Comparison of ENCODE assay signal across 8 cellular contexts in the genomic region with DNA sequence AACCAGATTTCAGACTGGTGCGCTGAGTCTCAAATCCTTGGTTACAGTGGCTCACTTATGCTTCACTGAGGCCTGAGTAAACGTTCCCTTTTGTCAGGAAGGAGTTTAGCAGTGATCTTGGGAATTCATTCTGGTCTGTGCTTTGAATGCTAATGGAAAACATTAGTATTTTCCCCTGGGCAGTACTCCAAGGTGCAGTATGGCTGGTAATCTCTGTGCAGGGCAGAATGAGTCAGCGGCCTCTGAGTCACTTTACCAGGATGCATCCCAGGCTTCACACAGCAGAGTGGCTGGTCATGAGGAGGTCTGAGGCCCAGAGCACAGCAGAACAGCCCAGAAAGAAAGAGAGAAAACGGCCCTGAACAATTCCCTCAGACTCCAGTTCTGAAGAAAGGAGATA. TPM values are rescaled to one million over a fixed set of nuclear protein-coding genes. Genes with fewer than 3 reads are reported as not detected.
DNase-seq lines count a peak whose midpoint lies in the region; ATAC-seq and TF ChIP-seq lines count a peak whose summit lies in the region.

No MANE protein-coding gene starts in this region.

- no peaks in the 10 kb centered on the region for H3K9me3 Mint-ChIP-seq in stimulated activated effector memory CD8-positive, alpha-beta T cell treated with anti-CD3 and anti-CD28 coated beads, Interleukin-12 subunit alpha, Interleukin-12 subunit beta, amount 100 ng/mL, for 72 hours
- no peaks in the 10 kb centered on the region for H3K9me3 Mint-ChIP-seq in stimulated activated naive CD8-positive, alpha-beta T cell treated with anti-CD3 and anti-CD28 coated beads, Interleukin-15, amount 100 ng/mL, for 72 hours

- H3K4me3 ChIP-seq in ascending aorta: no peak overlapping the region

- no peaks in the 10 kb centered on the region for H3K4me1 Mint-ChIP-seq in stimulated activated effector memory CD8-positive, alpha-beta T cell treated with anti-CD3 and anti-CD28 coated beads, Interleukin-12 subunit alpha, Interleukin-12 subunit beta, amount 100 ng/mL, for 72 hours
- H3K4me1 Mint-ChIP-seq in stimulated activated naive CD8-positive, alpha-beta T cell treated with anti-CD3 and anti-CD28 coated beads, Interleukin-15, amount 100 ng/mL, for 72 hours: no peaks in the 10 kb centered on the region

- peaks cover 10 to 18% of the 10 kb centered on the region in 2 donors for H3K36me3 ChIP-seq in ascending aorta

- POLR2A ChIA-PET in GM10248 (lab: Yijun Ruan, JAX): no interaction called here

- peak; percentile 31 for ATAC-seq in stimulated activated effector memory CD8-positive, alpha-beta T cell treated with anti-CD3 and anti-CD28 coated beads, Interleukin-12 subunit alpha, Interleukin-12 subunit beta, amount 100 ng/mL, for 72 hours
- ATAC-seq in stimulated activated naive CD8-positive, alpha-beta T cell treated with anti-CD3 and anti-CD28 coated beads, Interleukin-15, amount 100 ng/mL, for 72 hours: no peak

- H3K9me3 ChIP-seq in ascending aorta: no peaks in the 10 kb centered on the region

- peak; percentile 51 for DNase-seq in HK-2 (ENCODE audit: unreplicated experiment)
- DNase-seq in ascending aorta (ENCODE audit: low spot score in 2 of 2): peak; percentile 82 to 96
- DNase-seq in iPS-NIHi7 (ENCODE audit: extremely low spot score): peak; percentile 64
- no peak for DNase-seq in stimulated activated effector memory CD8-positive, alpha-beta T cell treated with anti-CD3 and anti-CD28 coated beads, Interleukin-12 subunit alpha, Interleukin-12 subunit beta, amount 100 ng/mL, for 72 hours (ENCODE audit: low spot score in 2 of 2)
- no peak for DNase-seq in GM10248 (ENCODE audit: extremely low spot score)
- no peak for DNase-seq in stimulated activated naive CD8-positive, alpha-beta T cell treated with anti-CD3 and anti-CD28 coated beads, Interleukin-15, amount 100 ng/mL, for 72 hours
- DNase-seq in NCI-H1092 (lab: John Stamatoyannopoulos, UW): no peak
- no peak for DNase-seq in stimulated activated naive CD4-positive, alpha-beta T cell (lab: John Stamatoyannopoulos, UW)

- H3K27ac Mint-ChIP-seq in stimulated activated effector memory CD8-positive, alpha-beta T cell treated with anti-CD3 and anti-CD28 coated beads, Interleukin-12 subunit alpha, Interleukin-12 subunit beta, amount 100 ng/mL, for 72 hours: no peak overlapping the region
- no peak overlapping the region for H3K27ac Mint-ChIP-seq in stimulated activated naive CD8-positive, alpha-beta T cell treated with anti-CD3 and anti-CD28 coated beads, Interleukin-15, amount 100 ng/mL, for 72 hours

- peak overlapping the region; percentile 84 to 90 for H3K27ac ChIP-seq in ascending aorta

- CTCF ChIA-PET in GM10248 (lab: Yijun Ruan, JAX): interaction anchor here (1.2 kb wide), 1 partner anchor 8 kb away, joined by 4 read pairs; no protein-coding TSS in a partner anchor

- H3K27me3 ChIP-seq in ascending aorta: no peaks in the 10 kb centered on the region

- intact Hi-C loops in ascending aorta (cut with DNase I): loop anchor here (1.0 to 10.0 kb wide), 5 partner anchors 17 to 163 kb away; a partner anchor contains a TSS

- TF ChIP-seq CTCF in ascending aorta (IDR thresholded peaks at IDR 0.05): no peak
- no peak for TF ChIP-seq CTCF in GM10248 (IDR thresholded peaks at IDR 0.05; ENCODE audit: control extremely low read depth, extremely low read depth, low read depth, missing control alignments)

- no peak overlapping the region for H3K4me3 Mint-ChIP-seq in stimulated activated effector memory CD8-positive, alpha-beta T cell treated with anti-CD3 and anti-CD28 coated beads, Interleukin-12 subunit alpha, Interleukin-12 subunit beta, amount 100 ng/mL, for 72 hours
- H3K4me3 Mint-ChIP-seq in stimulated activated naive CD8-positive, alpha-beta T cell treated with anti-CD3 and anti-CD28 coated beads, Interleukin-15, amount 100 ng/mL, for 72 hours: no peak overlapping the region

- H3K4me1 ChIP-seq in ascending aorta: peaks cover 3 to 24% of the 10 kb centered on the region in 2 donors

- H3K36me3 Mint-ChIP-seq in stimulated activated effector memory CD8-positive, alpha-beta T cell treated with anti-CD3 and anti-CD28 coated beads, Interleukin-12 subunit alpha, Interleukin-12 subunit beta, amount 100 ng/mL, for 72 hours: no peaks in the 10 kb centered on the region

- peaks cover 35% of the 10 kb centered on the region for H3K27me3 Mint-ChIP-seq in stimulated activated naive CD8-positive, alpha-beta T cell treated with anti-CD3 and anti-CD28 coated beads, Interleukin-15, amount 100 ng/mL, for 72 hours

RNA-seq across cellular contexts. Expression of a gene that starts 54.0 kb away (rescaled TPM):
- total RNA-seq in ascending aorta: not detected

Comparison
In these comparisons a context has a peak if more than half of its experiments do, and no peak if none do; other contexts are left out.
1. DNase-seq: peak in HK-2 (single experiment), ascending aorta (2 of 2) and iPS-NIHi7 (single experiment); none in stimulated activated effector memory CD8-positive, alpha-beta T cell treated with anti-CD3 and anti-CD28 coated beads, Interleukin-12 subunit alpha, Interleukin-12 subunit beta, amount 100 ng/mL, for 72 hours (0 of 2), GM10248 (single experiment), stimulated activated naive CD8-positive, alpha-beta T cell treated with anti-CD3 and anti-CD28 coated beads, Interleukin-15, amount 100 ng/mL, for 72 hours (0 of 2), NCI-H1092 (single experiment) and stimulated activated naive CD4-positive, alpha-beta T cell (0 of 6).